Comparison of ENCODE assay signal across 30 cellular contexts in genomic region chr5:36435516-36435915, GRCh38.
"Had no signal": no experiment of that assay in that cellular context is flagged by ENCODE, and none has a peak within 500 bp of the region (broad histone marks: within the 10 kb centered on the region; RNA-seq: fewer than 3 reads in every experiment).

No MANE protein-coding gene starts in this region.

- H3K4me3 Mint-ChIP-seq: naive thymus-derived CD4-positive, alpha-beta T cell; natural killer cell; nephron; neural progenitor cell; stimulated activated memory B cell treated with anti-CD40 and anti-IgM and Interleukin-4, amounts not matched to agents 10 μg/mL and 1 μg/mL and 100 μg/mL, for 72 hours; stimulated activated naive CD8-positive, alpha-beta T cell treated with anti-CD3 and anti-CD28 coated beads, Interleukin-15, amount 100 ng/mL, for 72 hours had no signal

- H2AFZ ChIP-seq: parathyroid adenoma had no signal

- H3K9me3 Mint-ChIP-seq: neural progenitor cell; stimulated activated memory B cell treated with anti-CD40 and anti-IgM and Interleukin-4, amounts not matched to agents 10 μg/mL and 1 μg/mL and 100 μg/mL, for 72 hours; stimulated activated naive CD8-positive, alpha-beta T cell treated with anti-CD3 and anti-CD28 coated beads, Interleukin-15, amount 100 ng/mL, for 72 hours had no signal

- H3K9me3 ChIP-seq: ovary, psoas muscle, right lobe of liver, sigmoid colon, spleen, suprapubic skin, testis, tibial artery, transverse colon, upper lobe of left lung, uterus had no signal

- DNase-seq: naive thymus-derived CD4-positive, alpha-beta T cell; natural killer cell; occipital lobe; ovary; posterior cingulate gyrus; psoas muscle; right cardiac atrium; right lobe of liver; sigmoid colon; small intestine; spleen; stimulated activated CD4-positive, alpha-beta T cell treated with anti-CD3 and anti-CD28 coated beads, Interleukin-12 subunit alpha, Interleukin-12 subunit beta, amount 100 ng/mL, for 4 hours; stimulated activated CD4-positive, alpha-beta T cell treated with anti-CD3 and anti-CD28 coated beads, Interleukin-1b, Interleukin-23, amount 100 ng/mL, for 48 hours; stimulated activated CD4-positive, alpha-beta T cell treated with anti-CD3 and anti-CD28 coated beads, Interleukin-4, amount 100 ng/mL, for 1 hour; stimulated activated CD4-positive, alpha-beta T cell treated with anti-CD3 and anti-CD28 coated beads, Interleukin-4, amount 100 ng/mL, for 4 hours; stimulated activated CD8-positive, alpha-beta memory T cell treated with anti-CD3 and anti-CD28 coated beads, Interleukin-4, amount 100 ng/mL, for 48 hours; stimulated activated naive CD4-positive, alpha-beta T cell; stimulated activated naive CD8-positive, alpha-beta T cell treated with anti-CD3 and anti-CD28 coated beads, Interleukin-15, amount 100 ng/mL, for 72 hours; stimulated activated naive CD8-positive, alpha-beta T cell treated with anti-CD3 and anti-CD28 coated beads, Interleukin-15, Interleukin-2, amounts not matched to agents 100 U/mL and 50 U/mL, for 24 hours; testis; tibial artery; transverse colon; upper lobe of left lung; uterus had no signal

- H3K9ac ChIP-seq: neural progenitor cell, parathyroid adenoma had no signal

- H3K4me3 ChIP-seq: neural progenitor cell, ovary, psoas muscle, right lobe of liver, sigmoid colon, spleen, suprapubic skin, testis, tibial artery, transverse colon, upper lobe of left lung, uterus had no signal

- FAIRE-seq: small intestine had no signal

- H3K36me3 Mint-ChIP-seq: natural killer cell; neural progenitor cell; stimulated activated memory B cell treated with anti-CD40 and anti-IgM and Interleukin-4, amounts not matched to agents 10 μg/mL and 1 μg/mL and 100 μg/mL, for 72 hours had no signal

- H3K27ac Mint-ChIP-seq: naive thymus-derived CD4-positive, alpha-beta T cell; natural killer cell; nephron; neural progenitor cell; progenitor cell of endocrine pancreas; stimulated activated memory B cell treated with anti-CD40 and anti-IgM and Interleukin-4, amounts not matched to agents 10 μg/mL and 1 μg/mL and 100 μg/mL, for 72 hours; stimulated activated naive CD8-positive, alpha-beta T cell treated with anti-CD3 and anti-CD28 coated beads, Interleukin-15, amount 100 ng/mL, for 72 hours had no signal

- H3K36me3 ChIP-seq: neural progenitor cell, ovary, right lobe of liver, sigmoid colon, spleen, suprapubic skin, tibial artery, transverse colon, upper lobe of left lung, uterus had no signal

- H3K4me1 Mint-ChIP-seq: naive thymus-derived CD4-positive, alpha-beta T cell; natural killer cell; stimulated activated memory B cell treated with anti-CD40 and anti-IgM and Interleukin-4, amounts not matched to agents 10 μg/mL and 1 μg/mL and 100 μg/mL, for 72 hours; stimulated activated naive CD8-positive, alpha-beta T cell treated with anti-CD3 and anti-CD28 coated beads, Interleukin-15, amount 100 ng/mL, for 72 hours had no signal

- H3K27me3 ChIP-seq: neural progenitor cell, ovary, right lobe of liver, suprapubic skin, testis, transverse colon, upper lobe of left lung, uterus had no signal

- H3K27ac ChIP-seq: neural progenitor cell, ovary, parathyroid adenoma, psoas muscle, right lobe of liver, sigmoid colon, spleen, suprapubic skin, testis, tibial artery, transverse colon, upper lobe of left lung, uterus had no signal

- H3K4me1 ChIP-seq: neural progenitor cell, parathyroid adenoma, psoas muscle, right lobe of liver, sigmoid colon, spleen, suprapubic skin, testis, tibial artery, transverse colon, upper lobe of left lung, uterus had no signal

- H3K4me2 ChIP-seq: neural progenitor cell had no signal

- H3K79me2 ChIP-seq: parathyroid adenoma had no signal
